Comparison of ENCODE assay signal across 19 cellular contexts in the genomic region with DNA sequence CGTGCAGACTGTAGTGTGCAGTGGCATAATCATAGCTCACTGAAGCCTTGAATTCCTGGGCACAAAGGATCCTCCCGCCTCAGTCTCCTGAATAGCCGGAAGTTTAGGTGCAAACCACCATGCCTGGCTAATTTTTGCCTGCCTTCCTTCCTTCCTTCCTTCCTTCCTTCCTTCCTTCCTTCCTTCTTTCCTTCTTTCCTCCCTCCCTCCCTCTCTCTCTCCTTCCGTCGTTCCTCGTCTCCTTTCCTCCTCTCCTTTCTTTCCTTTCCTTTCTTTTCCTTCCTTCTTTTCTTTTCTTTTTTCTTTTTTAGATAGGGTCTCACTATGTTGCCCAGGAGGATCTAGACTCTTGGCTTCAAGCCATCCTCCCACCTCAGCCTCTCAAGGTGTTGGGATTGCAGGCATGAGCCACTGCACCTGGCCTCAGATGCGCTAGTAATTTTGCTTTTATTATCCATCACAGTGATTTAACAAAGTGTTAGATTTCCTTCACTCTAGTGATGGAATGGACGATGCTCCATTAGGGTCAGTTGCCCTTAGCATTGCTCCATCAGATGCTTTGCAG. TPM values are rescaled to one million over a fixed set of nuclear protein-coding genes. Genes with fewer than 3 reads are reported as not detected.
DNase-seq lines count a peak whose midpoint lies in the region; ATAC-seq, FAIRE-seq and TF ChIP-seq lines count a peak whose summit lies in the region.
"Had no signal": no experiment of that assay in that cellular context is flagged by ENCODE, and none has a peak within 500 bp of the region (broad histone marks: within the 10 kb centered on the region; RNA-seq: fewer than 3 reads in every experiment).

No MANE protein-coding gene starts in this region.

- no peak overlapping the region for H2AFZ ChIP-seq in K562 (ENCODE audit: low read depth, low read length)

- H3K4me2 ChIP-seq in BLaER1 (peak overlapping the region; percentile 41), K562 (ENCODE audit: insufficient read depth, low read length) (no peak overlapping the region)
- H3K4me2 ChIP-seq: KMS-11 had no signal

- intact Hi-C loops in K562 (cut with micrococcal nuclease): no loop called here

- H4K20me1 ChIP-seq in BLaER1 (no peaks in the 10 kb centered on the region; the same call in 1 of the 2 replicates), K562 (replicated peaks; ENCODE audit: control insufficient read depth, insufficient read depth, low read length) (0 out of 2 replicates have a peak, but pooled peaks cover 5% of the 10 kb centered on the region)

- H3K4me3 ChIP-seq in BLaER1 (no peak overlapping the region), K562 (no peak overlapping the region), BE2C (ENCODE audit: low read depth, low read length) (no peak overlapping the region)

- no peaks in the 10 kb centered on the region for H3K9me1 ChIP-seq in K562 (ENCODE audit: control insufficient read depth, insufficient read depth, low read length)

- POLR2A ChIA-PET in RWPE1 (lab: Yijun Ruan, JAX; ENCODE audit: low non-redundant PET): no interaction called here
- POLR2A ChIA-PET in K562 (lab: Yijun Ruan, JAX): no interaction called here

- in situ Hi-C loops in K562 (cut with MboI): no loop called here

- no peak for ATAC-seq in K562
- no peak for ATAC-seq in HG03565 (IDR thresholded peaks at IDR 0.05; ENCODE audit: unreplicated experiment)

- TF ChIP-seq EP300 in K562 (IDR thresholded peaks at IDR 0.05; ENCODE audit: low read length): no peak

- no peak for TF ChIP-seq POLR2A in K562 (conservative IDR thresholded peaks at IDR 0.05)

- H3K27ac ChIP-seq in BLaER1 (no peak overlapping the region), C4-2B (peak overlapping the region; percentile 37), RWPE1 (peak overlapping the region; percentile 68), K562 (ENCODE audit: extremely low read depth, low read depth, low read length) (no peak overlapping the region)
- H3K27ac ChIP-seq: KMS-11 had no signal

- H3K79me2 ChIP-seq in K562 (ENCODE audit: control insufficient read depth, insufficient read depth, low read length): no peaks in the 10 kb centered on the region

- no peak for TF ChIP-seq RAD21 in K562 (CRISPR knock-in tag; conservative IDR thresholded peaks at IDR 0.05 in 1 of 2, IDR thresholded peaks at IDR 0.05 in 1 of 2)

- H3K9ac ChIP-seq in BLaER1 (no peak overlapping the region), K562 (ENCODE audit: insufficient read depth in 1 of 2, low read depth in 2 of 2, low read length in 2 of 2) (no peak overlapping the region)
- H3K9ac ChIP-seq: KMS-11 had no signal

- peaks cover 6% of the 10 kb centered on the region; the same call in 1 of the 2 replicates for H3K27me3 ChIP-seq in BLaER1
- H3K27me3 ChIP-seq in K562 (ENCODE audit: control insufficient read depth in 2 of 2, insufficient read depth in 2 of 2, low read length in 2 of 2): peaks cover 8 to 28% of the 10 kb centered on the region in 2 experiments
- no peaks in the 10 kb centered on the region for H3K27me3 ChIP-seq in BE2C

- no peak for DNase-seq in RWPE1 (ENCODE audit: low spot score)
- no peak for DNase-seq in K562 (ENCODE audit: extremely low read depth in 1 of 4, low spot score in 3 of 4)
- no peak for DNase-seq in stimulated activated CD4-positive, alpha-beta T cell treated with anti-CD3 and anti-CD28 coated beads, Interleukin-2, amount 100 ng/mL, for 24 hours
- DNase-seq in GF-D8 (lab: John Stamatoyannopoulos, UW): no peak
- no peak for DNase-seq in BE2C
- DNase-seq: AML-193; C1 segment of cervical spinal cord; CD4-positive, alpha-beta T cell; DMS153; DMS79; GDM1; HCEC 1CT had no signal

- no peaks in the 10 kb centered on the region for H3K9me3 ChIP-seq in BLaER1
- H3K9me3 ChIP-seq in K562 (replicated peaks; ENCODE audit: control insufficient read depth, insufficient read depth, low read depth, low read length): no peaks in the 10 kb centered on the region
- H3K9me3 ChIP-seq in BE2C: no peaks in the 10 kb centered on the region

- peaks cover 26% of the 10 kb centered on the region for H3K4me1 ChIP-seq in BLaER1
- H3K4me1 ChIP-seq in K562 (replicated peaks in 1 of 2; ENCODE audit: control insufficient read depth in 2 of 2, insufficient read depth in 2 of 2, low read length in 2 of 2): no peaks in the 10 kb centered on the region
- H3K4me1 ChIP-seq in BE2C: no peaks in the 10 kb centered on the region

- H3K36me3 ChIP-seq in BLaER1: no peaks in the 10 kb centered on the region
- no peaks in the 10 kb centered on the region for H3K36me3 ChIP-seq in K562 (ENCODE audit: control insufficient read depth, insufficient read depth, low read length)
- no peaks in the 10 kb centered on the region for H3K36me3 ChIP-seq in BE2C

- FAIRE-seq in K562 (lab: Jason Lieb, UNC): no peak
- FAIRE-seq: A204.1, GM19239, H54 had no signal

- no TSS peak for BruUV-seq in K562 (replicated peaks; lab: Mats Ljungman, UMichigan)

- 2% methylated on average over 8 of the region's 8 CpGs for WGBS in K562 (ENCODE audit: insufficient coverage, low coverage, missing lambda C conversion rate)

- CTCF ChIA-PET in RWPE1 (lab: Yijun Ruan, JAX) (no interaction called here), K562 (lab: Yijun Ruan, JAX; ENCODE audit: low intra/inter-chr PET ratio) (no interaction called here)

- TF ChIP-seq CTCF in C4-2B (conservative IDR thresholded peaks at IDR 0.05): no peak
- no peak for TF ChIP-seq CTCF in RWPE1 (conservative IDR thresholded peaks at IDR 0.05; ENCODE audit: low read depth)
- no peak for TF ChIP-seq CTCF in K562 (IDR thresholded peaks at IDR 0.05 in 2 of 3, conservative IDR thresholded peaks at IDR 0.05 in 1 of 3; ENCODE audit: insufficient read depth in 2 of 3, low read depth in 1 of 3, low read length in 3 of 3)
- TF ChIP-seq CTCF in BE2C (IDR thresholded peaks at IDR 0.05; ENCODE audit: low read depth, low read length): no peak

TF ChIP-seq in K562, 482 proteins besides CTCF, POLR2A, EP300 and RAD21 (continues in another document):
- TF ChIP-seq ZNF764 (CRISPR knock-in tag; IDR thresholded peaks at IDR 0.05; ENCODE audit: low read depth) (no peak), SREBF1 (IDR thresholded peaks at IDR 0.05; ENCODE audit: borderline replicate concordance, low read depth, low read length) (no peak), CHD4 (IDR thresholded peaks at IDR 0.05; ENCODE audit: insufficient read depth, insufficient replicate concordance, low read depth, low read length, poor library complexity, severe bottlenecking) (no peak), MEF2A (IDR thresholded peaks at IDR 0.05; ENCODE audit: control insufficient read depth, low read depth, low read length) (no peak)
- TF ChIP-seq, protein P1, sequence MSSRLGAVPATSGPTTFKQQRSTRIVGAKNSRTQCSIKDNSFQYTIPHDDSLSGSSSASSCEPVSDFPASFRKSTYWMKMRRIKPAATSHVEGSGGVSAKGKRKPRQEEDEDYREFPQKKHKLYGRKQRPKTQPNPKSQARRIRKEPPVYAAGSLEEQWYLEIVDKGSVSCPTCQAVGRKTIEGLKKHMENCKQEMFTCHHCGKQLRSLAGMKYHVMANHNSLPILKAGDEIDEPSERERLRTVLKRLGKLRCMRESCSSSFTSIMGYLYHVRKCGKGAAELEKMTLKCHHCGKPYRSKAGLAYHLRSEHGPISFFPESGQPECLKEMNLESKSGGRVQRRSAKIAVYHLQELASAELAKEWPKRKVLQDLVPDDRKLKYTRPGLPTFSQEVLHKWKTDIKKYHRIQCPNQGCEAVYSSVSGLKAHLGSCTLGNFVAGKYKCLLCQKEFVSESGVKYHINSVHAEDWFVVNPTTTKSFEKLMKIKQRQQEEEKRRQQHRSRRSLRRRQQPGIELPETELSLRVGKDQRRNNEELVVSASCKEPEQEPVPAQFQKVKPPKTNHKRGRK (tag; IDR thresholded peaks at IDR 0.05): peak; percentile 82

RNA-seq across cellular contexts. Expression of gene ANKRD29, which starts 6.6 kb away (rescaled TPM):
- not detected in 2 replicates for total RNA-seq in K562 (2011; cell fraction: chromatin; rRNA removed; ENCODE audit: low replicate concordance)
- not detected in 2 replicates for total RNA-seq in K562 (2011; cell fraction: nucleolus; rRNA removed)
- not detected in 2 replicates for total RNA-seq in K562 (2011; cell fraction: nucleoplasm; rRNA removed)
- total RNA-seq in K562 (2014; rRNA removed) (0.36 TPM in 1 of 2 replicates, not detected in the other), K562 (2014; rRNA removed; fragmentation: Illumina TruSeq; extraction: Trizol) (not detected in 2 replicates), K562 (2015; rRNA removed; fragmentation: Illumina TruSeq; extraction: Trizol) (not detected in 2 replicates), K562 (2021) (not detected in 2 replicates)
- polyA plus RNA-seq in K562 (2011; rRNA removed) (not detected in 2 replicates), K562 (2014; fragmentation: Illumina TruSeq; extraction: Trizol) (not detected in 2 replicates), K562 (2014; fragmentation: Nextera tagmentation; extraction: Ambion mirVana) (not detected), K562 (2014; rRNA removed) (0.03 TPM in 1 of 2 replicates, not detected in the other)
- not detected in 2 replicates for polyA plus RNA-seq in K562 (2011; cell fraction: cytosol; rRNA removed)
- not detected in 2 replicates for polyA plus RNA-seq in K562 (2011; cell fraction: nucleus; rRNA removed)
- polyA plus RNA-seq in K562 (2012): 0.10 TPM in 1 of 2 replicates, not detected in the other
- not detected in 2 replicates for polyA minus RNA-seq in K562 (2011; rRNA and poly(A)+ RNA removed)
- not detected in 2 replicates for polyA minus RNA-seq in K562 (2011; cell fraction: cytosol; rRNA and poly(A)+ RNA removed)
- not detected in 2 replicates for polyA minus RNA-seq in K562 (2011; cell fraction: nucleus; rRNA and poly(A)+ RNA removed)
- polyA plus RNA-seq in BE2C (2012; ENCODE audit: insufficient read depth, insufficient read length, low read depth): not detected

RNA-seq across cellular contexts. Expression of gene LAMA3, which starts 20.0 kb away (rescaled TPM):
- total RNA-seq in K562 (2011; cell fraction: chromatin; rRNA removed; ENCODE audit: low replicate concordance): not detected in 2 replicates
- total RNA-seq in K562 (2011; cell fraction: nucleolus; rRNA removed): not detected in 2 replicates
- total RNA-seq in K562 (2011; cell fraction: nucleoplasm; rRNA removed): not detected in 2 replicates
- not detected in 2 replicates for total RNA-seq in K562 (2014; rRNA removed)
- total RNA-seq in K562 (2014; rRNA removed; fragmentation: Illumina TruSeq; extraction: Trizol): not detected in 2 replicates
- total RNA-seq in K562 (2015; rRNA removed; fragmentation: Illumina TruSeq; extraction: Trizol): not detected in 2 replicates
- total RNA-seq in K562 (2021): 0.07 and 0.13 TPM in 2 replicates
- polyA plus RNA-seq in K562 (2011; rRNA removed): not detected in 2 replicates
- polyA plus RNA-seq in K562 (2011; cell fraction: cytosol; rRNA removed): not detected in 2 replicates
- polyA plus RNA-seq in K562 (2011; cell fraction: nucleus; rRNA removed): not detected in 2 replicates
- polyA plus RNA-seq in K562 (2012): 0.03 TPM in 1 of 2 replicates, not detected in the other
- polyA plus RNA-seq in K562 (2014; fragmentation: Illumina TruSeq; extraction: Trizol): not detected in 2 replicates
- polyA plus RNA-seq in K562 (2014; fragmentation: Nextera tagmentation; extraction: Ambion mirVana): not detected
- not detected in 2 replicates for polyA plus RNA-seq in K562 (2014; rRNA removed)
- polyA minus RNA-seq in K562 (2011; rRNA and poly(A)+ RNA removed): not detected in 2 replicates
- 0.29 and 0.73 TPM in 2 replicates for polyA minus RNA-seq in K562 (2011; cell fraction: cytosol; rRNA and poly(A)+ RNA removed)
- polyA minus RNA-seq in K562 (2011; cell fraction: nucleus; rRNA and poly(A)+ RNA removed): 0.11 and 0.27 TPM in 2 replicates
- polyA plus RNA-seq in BE2C (2012; ENCODE audit: insufficient read depth, insufficient read length, low read depth): 1.8 TPM

Comparison
In these comparisons a context has a peak if more than half of its experiments do, and no peak if none do; other contexts are left out.
1. H3K27ac ChIP-seq: peak in C4-2B (single experiment) and RWPE1 (single experiment); none in BLaER1 (single experiment) and K562 (single experiment).